ENCODE assay signal across 8 cellular contexts in genomic region chr14:95157987-95158712, GRCh38. TPM values are rescaled to one million over a fixed set of nuclear protein-coding genes. Genes with fewer than 3 reads are reported as not detected.
DNase-seq lines count a peak whose midpoint lies in the region; ATAC-seq and TF ChIP-seq lines count a peak whose summit lies in the region.

No MANE protein-coding gene starts in this region.

- peak overlapping the region; percentile 100 for H3K27ac Mint-ChIP-seq in CD4-positive, alpha-beta T cell

- H2BK120ac ChIP-seq in IMR-90 (ENCODE audit: low read depth, low read length) = peak overlapping the region; percentile 80; the same call in 1 of the 2 replicates

- POLR2A ChIA-PET in CD4-positive, alpha-beta T cell (lab: Charles Lee) = interaction anchor here (0.8 to 1.6 kb wide), 10 partner anchors 9 to 1077 kb away, joined by 3 to 9 read pairs (median 3); partner anchors contain the start of genes DDX24, GLRX5 and IFI27L1
- POLR2A ChIA-PET in IMR-90 (lab: Charles Lee; ENCODE audit: unreplicated experiment) = no interaction called here

- no peak for TF ChIP-seq POLR2A in IMR-90 (IDR thresholded peaks at IDR 0.05; ENCODE audit: low read depth, low read length)

- CTCF ChIA-PET in CD4-positive, alpha-beta T cell (lab: Charles Lee) = no interaction called here
- CTCF ChIA-PET in IMR-90 (lab: Yijun Ruan, JAX) = no interaction called here

- in situ Hi-C loops in IMR-90 (cut with MboI; ENCODE audit: low sequenced_read_pairs) = no loop called here

- H3K27me3 Mint-ChIP-seq in CD4-positive, alpha-beta T cell = no peaks in the 10 kb centered on the region

- peak overlapping the region; percentile 79 for H3K23ac ChIP-seq in IMR-90 (ENCODE audit: low read depth, low read length)

- H3K36me3 Mint-ChIP-seq in CD4-positive, alpha-beta T cell (ENCODE audit: low read depth) = peaks cover 7% of the 10 kb centered on the region

- H2BK15ac ChIP-seq in IMR-90 (ENCODE audit: low read depth, low read length) = 0 out of 3 replicates have a peak overlapping the region, but pooled peaks have one; percentile 78

- DNase-seq in CD4-positive, alpha-beta T cell = peak in 4 of 10 experiments; percentile 2 to 38 (median 12)
- DNase-seq in GM19238 (ENCODE audit: insufficient read length, low spot score) (peak; percentile 27), IMR-90 (no peak), kidney tubule cell (ENCODE audit: low spot score) (peak; percentile 6), posterior vena cava (ENCODE audit: low spot score) (no peak), NCI-H187 (lab: John Stamatoyannopoulos, UW) (no peak)

- peak overlapping the region; percentile 99 for H2AFZ ChIP-seq in IMR-90 (replicated peaks; ENCODE audit: low read length, poor library complexity)

- no CpG with 5 or more reads among the region's 12 CpGs for WGBS in IMR-90 (ENCODE audit: extremely low coverage in 2 of 2, insufficient read length in 1 of 2), 2 experiments
- WGBS in adipose tissue, 3 donors = 17 to 19% (median 19%) methylated on average over 12 of the region's 12 CpGs
- WGBS in thymus = 27% methylated on average over 12 of the region's 12 CpGs

- peak overlapping the region; percentile 89 for H2AK9ac ChIP-seq in IMR-90 (replicated peaks; ENCODE audit: low read depth, low read length, poor library complexity)

- no peaks in the 10 kb centered on the region for H3K27me3 ChIP-seq in CD4-positive, alpha-beta T cell (ENCODE audit: control insufficient read depth, insufficient read depth, low read length)
- H3K27me3 ChIP-seq in IMR-90 (ENCODE audit: control insufficient read depth, insufficient read depth, low read length) (no peaks in the 10 kb centered on the region), thymus (ENCODE audit: control insufficient read depth, insufficient read depth) (no peaks in the 10 kb centered on the region)

- peak overlapping the region; percentile 95 for H4K91ac ChIP-seq in IMR-90 (ENCODE audit: insufficient read depth, low read depth, low read length)

- no peak for TF ChIP-seq CTCF in CD4-positive, alpha-beta T cell (IDR thresholded peaks at IDR 0.05)
- no peak for TF ChIP-seq CTCF in IMR-90 (conservative IDR thresholded peaks at IDR 0.05; ENCODE audit: low read depth, low read length)

- H3K4me3 ChIP-seq in IMR-90 (ENCODE audit: insufficient read depth, low read depth, low read length) (peak overlapping the region; percentile 91), thymus (ENCODE audit: low read length) (peak overlapping the region; percentile 84)

- no peak for TF ChIP-seq RAD21 in IMR-90 (IDR thresholded peaks at IDR 0.05; ENCODE audit: low read length)

- H3K14ac ChIP-seq in IMR-90 (replicated peaks; ENCODE audit: low read depth, low read length) = peak overlapping the region; percentile 94

- peaks cover 5 to 36% of the 10 kb centered on the region in 2 experiments; a peak in 3 of 4 replicates for H3K79me1 ChIP-seq in IMR-90 (ENCODE audit: low read depth in 1 of 2, low read length in 2 of 2)

- H4K5ac ChIP-seq in IMR-90 (ENCODE audit: low read depth, low read length) = peak overlapping the region; percentile 99

- no peak overlapping the region for H2BK20ac ChIP-seq in IMR-90 (ENCODE audit: low read depth, low read length)

- H3K4me3 Mint-ChIP-seq in CD4-positive, alpha-beta T cell = peak overlapping the region; percentile 99

- H3K9me3 Mint-ChIP-seq in CD4-positive, alpha-beta T cell = no peaks in the 10 kb centered on the region

- dilution Hi-C loops in IMR-90 (cut with HindIII; ENCODE audit: low sequenced_read_pairs, unreplicated experiment) = no loop called here

- peak overlapping the region; percentile 89 for H2BK5ac ChIP-seq in IMR-90 (ENCODE audit: low read depth, low read length, poor library complexity, severe bottlenecking)

- peaks cover 47% of the 10 kb centered on the region for H3K4me1 Mint-ChIP-seq in CD4-positive, alpha-beta T cell (ENCODE audit: low read depth)

- H3K9me1 ChIP-seq in IMR-90 (ENCODE audit: insufficient read depth, low read length) = peaks cover 3% of the 10 kb centered on the region; the same call in 1 of the 2 replicates

- H3K27ac ChIP-seq in CD4-positive, alpha-beta T cell (ENCODE audit: low read depth, low read length) = peak overlapping the region; percentile 87
- peak overlapping the region; percentile 99 for H3K27ac ChIP-seq in IMR-90 (ENCODE audit: insufficient read depth, low read length)
- peak overlapping the region; percentile 94 for H3K27ac ChIP-seq in adipose tissue (ENCODE audit: low read depth, low read length)
- peak overlapping the region; percentile 92 for H3K27ac ChIP-seq in thymus (ENCODE audit: low read depth)

- H3K9me3 ChIP-seq in CD4-positive, alpha-beta T cell (ENCODE audit: control insufficient read depth, low read length) = no peaks in the 10 kb centered on the region
- no peaks in the 10 kb centered on the region for H3K9me3 ChIP-seq in IMR-90 (ENCODE audit: control insufficient read depth, insufficient read depth, low read length)
- H3K9me3 ChIP-seq in thymus (ENCODE audit: control insufficient read depth) = no peaks in the 10 kb centered on the region

- peaks cover 2% of the 10 kb centered on the region; the same call in 1 of the 2 replicates for H3K4me1 ChIP-seq in IMR-90 (ENCODE audit: control insufficient read depth, insufficient read depth, low read length)
- H3K4me1 ChIP-seq in thymus (ENCODE audit: control insufficient read depth, insufficient read depth, low read length) = peaks cover 10% of the 10 kb centered on the region

- intact Hi-C loops in CD4-positive, alpha-beta T cell (cut with DNase I, micrococcal nuclease) = loop anchor here in 1 of 2 experiments (5.0 to 10.0 kb wide), 3 partner anchors 359 to 1637 kb away; partner anchors contain the start of genes SYNE3 and VRK1
- intact Hi-C loops in IMR-90 (cut with micrococcal nuclease) (loop anchor here (5.0 kb wide), 1 partner anchor 61 kb away; no protein-coding TSS in a partner anchor), posterior vena cava (cut with DNase I) (loop anchor here in 1 of 2 donors (5.0 to 10.0 kb wide), 2 partner anchors 457 to 986 kb away; partner anchors contain the start of gene PPP4R4)

- peaks cover 17% of the 10 kb centered on the region; the same call in 1 of the 2 replicates for H4K20me1 ChIP-seq in IMR-90 (ENCODE audit: insufficient read depth, low read length)

- H2AK5ac ChIP-seq in IMR-90 (ENCODE audit: low read depth, low read length) = peak overlapping the region; percentile 55

- BruUV-seq in IMR-90 (replicated peaks; lab: Mats Ljungman, UMichigan) = TSS peak; percentile 73

- H3K4ac ChIP-seq in IMR-90 (ENCODE audit: low read depth, low read length) = peak overlapping the region; percentile 89

- peak overlapping the region; percentile 89 for H3K4me2 ChIP-seq in IMR-90 (ENCODE audit: low read depth, low read length)

- ATAC-seq in CD4-positive, alpha-beta T cell (ENCODE audit: poor library complexity) = peak; percentile 9
- ATAC-seq in IMR-90 (ENCODE audit: low read depth) = no peak

- H4K8ac ChIP-seq in IMR-90 (ENCODE audit: low read depth in 2 of 2, low read length in 2 of 2) = peak overlapping the region; percentile 97 to 99

- no peaks in the 10 kb centered on the region for H3K36me3 ChIP-seq in IMR-90 (ENCODE audit: control insufficient read depth, insufficient read depth, low read length)
- H3K36me3 ChIP-seq in thymus (ENCODE audit: control insufficient read depth, insufficient read depth) = no peaks in the 10 kb centered on the region

- H3K9ac ChIP-seq in IMR-90 (ENCODE audit: low read depth, low read length) = peak overlapping the region; percentile 99

- H3K18ac ChIP-seq in IMR-90 (ENCODE audit: low read depth, low read length) = peak overlapping the region; percentile 90

- H3K56ac ChIP-seq in IMR-90 (ENCODE audit: extremely low read depth, insufficient read depth, low read length) = peak overlapping the region; percentile 96

TF ChIP-seq in IMR-90, 13 proteins besides CTCF, POLR2A, EP300 and RAD21:
- TF ChIP-seq MAZ (IDR thresholded peaks at IDR 0.05; ENCODE audit: borderline replicate concordance, low read depth, low read length) (no peak), MAFK (IDR thresholded peaks at IDR 0.05; ENCODE audit: low read depth, low read length) (no peak), MXI1 (IDR thresholded peaks at IDR 0.05; ENCODE audit: borderline replicate concordance, low read depth, low read length) (no peak), RCOR1 (IDR thresholded peaks at IDR 0.05; ENCODE audit: insufficient replicate concordance, low read length) (no peak), CHD1 (IDR thresholded peaks at IDR 0.05; ENCODE audit: low read depth, low read length) (no peak), CEBPB (IDR thresholded peaks at IDR 0.05; ENCODE audit: low read depth, low read length) (no peak), RFX5 (IDR thresholded peaks at IDR 0.05; ENCODE audit: low read depth, low read length) (no peak), USF2 (IDR thresholded peaks at IDR 0.05; ENCODE audit: low read depth, low read length) (no peak), FOS (IDR thresholded peaks at IDR 0.05; ENCODE audit: low read depth, low read length) (no peak), SMC3 (IDR thresholded peaks at IDR 0.05; ENCODE audit: low read depth, low read length) (no peak)
- TF ChIP-seq, protein P1, sequence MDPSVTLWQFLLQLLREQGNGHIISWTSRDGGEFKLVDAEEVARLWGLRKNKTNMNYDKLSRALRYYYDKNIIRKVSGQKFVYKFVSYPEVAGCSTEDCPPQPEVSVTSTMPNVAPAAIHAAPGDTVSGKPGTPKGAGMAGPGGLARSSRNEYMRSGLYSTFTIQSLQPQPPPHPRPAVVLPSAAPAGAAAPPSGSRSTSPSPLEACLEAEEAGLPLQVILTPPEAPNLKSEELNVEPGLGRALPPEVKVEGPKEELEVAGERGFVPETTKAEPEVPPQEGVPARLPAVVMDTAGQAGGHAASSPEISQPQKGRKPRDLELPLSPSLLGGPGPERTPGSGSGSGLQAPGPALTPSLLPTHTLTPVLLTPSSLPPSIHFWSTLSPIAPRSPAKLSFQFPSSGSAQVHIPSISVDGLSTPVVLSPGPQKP (IDR thresholded peaks at IDR 0.05; ENCODE audit: borderline replicate concordance, low read depth, low read length) = no peak

RNA-seq across cellular contexts. Expression of gene DICER1, which starts 0.8 kb away (rescaled TPM):
- total RNA-seq in CD4-positive, alpha-beta T cell = 10 to 100 TPM; 53.7 to 66.0 TPM
- total RNA-seq in IMR-90 (2012; rRNA removed) = 41.7 and 49.5 TPM in 2 replicates
- 8.3 and 9.7 TPM in 2 replicates for polyA plus RNA-seq in IMR-90 (2012; rRNA removed)
- 2.3 and 2.8 TPM in 2 replicates for polyA plus RNA-seq in IMR-90 (2012; cell fraction: cytosol; rRNA removed)
- polyA plus RNA-seq in IMR-90 (2012; cell fraction: nucleus; rRNA removed; ENCODE audit: low replicate concordance) = 6.1 and 45.4 TPM in 2 replicates
- polyA plus RNA-seq in adipose tissue = 10 to 100 TPM in 2 of 3 donors, 1 to 10 TPM in 1; 7.0 to 14.1 (median 10.5) TPM
- polyA plus RNA-seq in thymus = 14.8 TPM
- 10 to 100 TPM; 52.4 to 52.5 TPM for total RNA-seq in posterior vena cava

Comparison
In these comparisons a context has a peak if more than half of its experiments do, and no peak if none do; other contexts are left out.
1. DNase-seq: peak in GM19238 (single experiment) and kidney tubule cell (single experiment); none in IMR-90 (single experiment), posterior vena cava (single experiment) and NCI-H187 (0 of 2).
2. Peak in every context shown above with its lines, with median percentiles within 50 percentile points of each other: H3K27ac ChIP-seq.